In genomic region chr19:32458500-32459123, GRCh38 we compare ENCODE assay signal across 12 cellular contexts. TPM values are rescaled to one million over a fixed set of nuclear protein-coding genes. Genes with fewer than 3 reads are reported as not detected.
A peak's percentile ranks its signal among the peaks of the same experiment; 100 is the strongest.
DNase-seq lines count a peak whose midpoint lies in the region; ATAC-seq, FAIRE-seq and TF ChIP-seq lines count a peak whose summit lies in the region.
"Had no signal": no experiment of that assay in that cellular context is flagged by ENCODE, and none has a peak within 500 bp of the region (broad histone marks: within the 10 kb centered on the region; RNA-seq: fewer than 3 reads in every experiment).

No MANE protein-coding gene starts in this region.

- peak; percentile 78 for ATAC-seq in GM19397 (IDR thresholded peaks at IDR 0.05; ENCODE audit: unreplicated experiment)
- ATAC-seq in HG03025 (IDR thresholded peaks at IDR 0.05; ENCODE audit: low FRiP score, unreplicated experiment) = peak; percentile 67
- peak; percentile 96 for ATAC-seq in GM12878
- ATAC-seq in omental fat pad (ENCODE audit: low FRiP score) = no peak

- H3K4me1 ChIP-seq in GM12878 (ENCODE audit: control insufficient read depth, insufficient read depth, low read length) = peaks cover 22% of the 10 kb centered on the region

- no TSS peak for BruUV-seq in GM12878 (replicated peaks; lab: Mats Ljungman, UMichigan)

- no peaks in the 10 kb centered on the region for H3K79me2 ChIP-seq in GM12878 (ENCODE audit: control insufficient read depth, insufficient read depth, low read length)

- intact Hi-C loops in GM12878 (cut with micrococcal nuclease; ENCODE audit: unreplicated experiment) = no loop called here

- H3K27me3 ChIP-seq in GM12878 (replicated peaks in 1 of 2; ENCODE audit: control insufficient read depth in 2 of 2, insufficient read depth in 2 of 2, low read length in 1 of 2) = no peaks in the 10 kb centered on the region

- in situ Hi-C loops in GM13976 (cut with MboI; ENCODE audit: low sequenced_read_pairs, unreplicated experiment) (no loop called here), GM12878 (cut with MboI) (no loop called here)

- H4K20me1 ChIP-seq in GM12878 (ENCODE audit: control insufficient read depth, insufficient read depth) = no peaks in the 10 kb centered on the region

- TF ChIP-seq POLR2A in GM12878 (IDR thresholded peaks at IDR 0.05; ENCODE audit: low read depth, low read length) = no peak

- WGBS in GM12878 (ENCODE audit: insufficient coverage, insufficient replicate concordance, low lambda C conversion rate, missing lambda C conversion rate) = 11% methylated on average over 4 of the region's 4 CpGs

- FAIRE-seq in GM12878 (lab: Jason Lieb, UNC) = peak; percentile 84
- FAIRE-seq: endometrium, small intestine had no signal

- CTCF ChIA-PET in GM12878 (lab: Yijun Ruan, JAX) = no interaction called here

- no peak for TF ChIP-seq EP300 in GM12878 (IDR thresholded peaks at IDR 0.05; ENCODE audit: borderline replicate concordance in 1 of 2, control insufficient read depth in 1 of 2, low read depth in 2 of 2, low read length in 2 of 2)

- no peaks in the 10 kb centered on the region for H3K9me3 ChIP-seq in GM12878 (replicated peaks; ENCODE audit: control insufficient read depth, insufficient read depth, low read length)

- SMC1A ChIA-PET in GM12878 (lab: Charles Lee; ENCODE audit: uncharacterized antibody, unreplicated experiment) = interaction anchor here (0.9 kb wide), 1 partner anchor 53 kb away, joined by 3 read pairs; the partner anchor contains the start of gene DPY19L3

- peak overlapping the region; percentile 27; the same call in 1 of the 2 replicates for H3K4me3 ChIP-seq in GM12878

- DNase-seq in GM13976 (ENCODE audit: low spot score) = peak; percentile 49
- DNase-seq in GM12878 (ENCODE audit: low read depth, low spot score) = peak; percentile 42
- no peak for DNase-seq in EL
- DNase-seq in omental fat pad (ENCODE audit: low spot score) = no peak
- DNase-seq in DMS79 (lab: John Stamatoyannopoulos, UW) = no peak
- no peak for DNase-seq in stimulated activated CD4-positive, alpha-beta T cell treated with anti-CD3 and anti-CD28 coated beads, Interleukin-2, amount 100 ng/mL, for 24 hours
- DNase-seq: IMR-90, left cardiac atrium had no signal

- peak overlapping the region; percentile 85 for H2AFZ ChIP-seq in GM12878 (ENCODE audit: control insufficient read depth, low read depth, low read length)

- peak overlapping the region; percentile 8; the same call in 1 of the 2 replicates for H3K9ac ChIP-seq in GM12878 (ENCODE audit: control insufficient read depth, insufficient read depth, low read length)

- POLR2A ChIA-PET in GM12878 (lab: Charles Lee) = interaction anchor here (0.6 to 0.8 kb wide), 2 partner anchors 101 to 111 kb away, joined by 3 read pairs; no protein-coding TSS in a partner anchor

- RAD21 ChIA-PET in GM12878 (lab: Charles Lee; ENCODE audit: unreplicated experiment) = interaction anchor here (1.0 kb wide), 1 partner anchor 53 kb away, joined by 3 read pairs; the partner anchor contains the start of gene DPY19L3

- H3K27ac ChIP-seq in GM12878 (ENCODE audit: control insufficient read depth, insufficient read depth) = peak overlapping the region; percentile 88

- TF ChIP-seq CTCF in GM13976 (IDR thresholded peaks at IDR 0.05; ENCODE audit: borderline replicate concordance, control extremely low read depth, extremely low read depth, insufficient read depth, missing control alignments) (no peak), GM12878 (IDR thresholded peaks at IDR 0.05 in 2 of 3, conservative IDR thresholded peaks at IDR 0.05 in 1 of 3; ENCODE audit: control insufficient read depth in 2 of 3, extremely low read depth in 1 of 3, insufficient read depth in 1 of 3, low read depth in 3 of 3, low read length in 3 of 3) (no peak), omental fat pad (IDR thresholded peaks at IDR 0.05) (no peak)

- no peaks in the 10 kb centered on the region for H3K36me3 ChIP-seq in GM12878 (ENCODE audit: control insufficient read depth in 2 of 2, insufficient read depth in 2 of 2, low read length in 1 of 2)

- H3K4me2 ChIP-seq in GM12878 (ENCODE audit: control insufficient read depth, insufficient read depth) = peak overlapping the region; percentile 98

- no peak for TF ChIP-seq RAD21 in GM12878 (IDR thresholded peaks at IDR 0.05; ENCODE audit: insufficient read depth, low read depth, low read length)

TF ChIP-seq in GM12878, 131 proteins besides CTCF, POLR2A, EP300 and RAD21 (continues in another document):
- TF ChIP-seq ATF7 (IDR thresholded peaks at IDR 0.05; ENCODE audit: low read depth) (peak; percentile 15; the same call in 1 of the 2 replicates), RUNX3 (IDR thresholded peaks at IDR 0.05; ENCODE audit: low read length) (peak; percentile 37; the same call in 1 of the 2 replicates), SKIL (IDR thresholded peaks at IDR 0.05; ENCODE audit: low read depth, poor library complexity, severe bottlenecking) (peak; percentile 15), MTA2 (IDR thresholded peaks at IDR 0.05; ENCODE audit: low read depth) (peak; percentile 31; the same call in 1 of the 2 replicates), ASH2L (IDR thresholded peaks at IDR 0.05; ENCODE audit: borderline replicate concordance, low read depth) (0 out of 2 replicates have a peak, but pooled peaks have one; percentile 44), JUND (IDR thresholded peaks at IDR 0.05; ENCODE audit: low read depth, low read length) (peak; percentile 38; the same call in 1 of the 2 replicates), JUNB (IDR thresholded peaks at IDR 0.05) (peak; percentile 56), NFIC (IDR thresholded peaks at IDR 0.05; ENCODE audit: low read depth, low read length) (0 out of 2 replicates have a peak, but pooled peaks have one; percentile 31), MEF2A (IDR thresholded peaks at IDR 0.05; ENCODE audit: insufficient read depth, low read depth, low read length) (peak; percentile 81), CEBPZ (IDR thresholded peaks at IDR 0.05; ENCODE audit: low read depth, low read length) (no peak)

RNA-seq across cellular contexts. Expression of gene DPY19L3, which starts 53.0 kb away (rescaled TPM):
- 59.0 and 62.6 TPM in 2 replicates for total RNA-seq in GM12878 (2013; cell fraction: nucleolus; rRNA removed)
- 17.5 and 21.2 TPM in 2 replicates for total RNA-seq in GM12878 (2014; rRNA removed)
- 11.0 and 11.9 TPM in 2 replicates for total RNA-seq in GM12878 (2014; rRNA removed; fragmentation: Illumina TruSeq; extraction: Trizol)
- 23.8 and 30.2 TPM in 2 replicates for total RNA-seq in GM12878 (2021)
- polyA plus RNA-seq in GM12878 (2011; ENCODE audit: low read depth) = 5.6 TPM
- polyA plus RNA-seq in GM12878 (2011; rRNA removed) = 15.2 and 19.2 TPM in 2 replicates
- 18.5 and 23.2 TPM in 2 replicates for polyA plus RNA-seq in GM12878 (2011; cell fraction: cytosol; rRNA removed)
- polyA plus RNA-seq in GM12878 (2011; cell fraction: nucleus; rRNA removed) = 68.1 and 95.2 TPM in 2 replicates
- 6.9 and 8.4 TPM in 2 replicates for polyA plus RNA-seq in GM12878 (2012)
- 16.4 and 18.4 TPM in 2 replicates for polyA plus RNA-seq in GM12878 (2014; fragmentation: Illumina TruSeq; extraction: Trizol)
- polyA plus RNA-seq in GM12878 (2014; fragmentation: Nextera tagmentation; extraction: Ambion mirVana) = 1 to 10 TPM; 2.5 to 3.2 TPM
- 24.1 and 29.4 TPM in 2 replicates for polyA plus RNA-seq in GM12878 (2014; rRNA removed)
- 10 to 100 TPM; 10.8 to 12.2 TPM for polyA plus RNA-seq in GM12878 (2016; fragmentation: Nextera tagmentation; extraction: Ambion mirVana)
- 36.1 and 36.3 TPM in 2 replicates for polyA minus RNA-seq in GM12878 (2011; rRNA and poly(A)+ RNA removed)
- polyA minus RNA-seq in GM12878 (2011; cell fraction: cytosol; rRNA and poly(A)+ RNA removed) = 8.0 and 19.9 TPM in 2 replicates
- 32.5 and 55.5 TPM in 2 replicates for polyA minus RNA-seq in GM12878 (2011; cell fraction: nucleus; rRNA and poly(A)+ RNA removed)
- total RNA-seq in omental fat pad = 10 to 100 TPM; 20.8 to 43.8 (median 34.7) TPM

Comparison
In these comparisons a context has a peak if more than half of its experiments do, and no peak if none do; other contexts are left out.
1. DNase-seq: peak in GM13976 (single experiment) and GM12878 (single experiment); none in EL (single experiment), omental fat pad (single experiment), DMS79 (single experiment) and stimulated activated CD4-positive, alpha-beta T cell treated with anti-CD3 and anti-CD28 coated beads, Interleukin-2, amount 100 ng/mL, for 24 hours (0 of 2).